In the genomic region with DNA sequence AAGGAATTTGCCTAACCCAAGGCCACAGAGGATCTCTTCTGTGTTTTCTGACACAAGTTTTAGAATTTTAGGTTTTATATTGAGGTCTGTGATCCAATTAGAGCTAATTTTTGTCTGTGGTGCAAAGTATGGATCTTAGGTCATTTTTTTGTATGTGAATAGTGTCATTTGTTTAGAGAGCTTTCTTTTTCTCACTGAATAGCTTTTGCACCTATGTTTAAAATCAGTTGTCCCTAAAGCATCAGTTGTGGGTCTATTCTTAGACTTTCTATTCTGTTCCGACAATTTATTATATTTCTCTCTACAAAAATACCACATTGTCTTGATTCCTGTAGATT, we compare ENCODE assay signal across 8 cellular contexts. TPM values are rescaled to one million over a fixed set of nuclear protein-coding genes. Genes with fewer than 3 reads are reported as not detected.
A peak's percentile ranks its signal among the peaks of the same experiment; 100 is the strongest.
DNase-seq lines count a peak whose midpoint lies in the region; ATAC-seq and TF ChIP-seq lines count a peak whose summit lies in the region.

No MANE protein-coding gene starts in this region.

- no peak overlapping the region for H3K4ac ChIP-seq in neuronal stem cell (ENCODE audit: low read length)

- H3K4me2 ChIP-seq in neuronal stem cell (ENCODE audit: insufficient read depth, low read length, poor library complexity, severe bottlenecking): no peak overlapping the region

- WGBS in heart left ventricle, 4 donors: 0 to 22% (median 14%) methylated on average over 1 of the region's 1 CpG
- WGBS in neuronal stem cell (ENCODE audit: extremely low coverage in 2 of 2, insufficient read length in 2 of 2, insufficient replicate concordance in 1 of 2), 2 donors: no CpG with 5 or more reads among the region's 1 CpG

- no peak for DNase-seq in heart left ventricle
- DNase-seq in Right ventricle myocardium inferior (ENCODE audit: missing footprints): no peak
- no peak for DNase-seq in HL-60 (ENCODE audit: low read depth in 1 of 2, low spot score in 1 of 2)
- no peak for DNase-seq in coronary artery (ENCODE audit: low spot score)
- DNase-seq in neuronal stem cell (ENCODE audit: low spot score): no peak
- no peak for DNase-seq in ureter (ENCODE audit: low spot score)
- no peak for DNase-seq in NCI-H2107 (lab: John Stamatoyannopoulos, UW)
- DNase-seq in NCI-H345 treated with DMSO at 0.1 percent for 48 hours (lab: John Stamatoyannopoulos, UW; ENCODE audit: unreplicated experiment): no peak

- no peak for TF ChIP-seq CTCF in heart left ventricle (IDR thresholded peaks at IDR 0.05)
- TF ChIP-seq CTCF in HL-60 (IDR thresholded peaks at IDR 0.05; ENCODE audit: insufficient read depth, low read length): no peak
- TF ChIP-seq CTCF in coronary artery (IDR thresholded peaks at IDR 0.05): no peak

- H3K14ac ChIP-seq in neuronal stem cell (ENCODE audit: low read length): no peak overlapping the region

- no peak overlapping the region for H2AK5ac ChIP-seq in neuronal stem cell (ENCODE audit: low read depth, low read length)

- H3K18ac ChIP-seq in neuronal stem cell (ENCODE audit: low read length): no peak overlapping the region

- H3K9ac ChIP-seq in neuronal stem cell (ENCODE audit: low read depth, low read length, poor library complexity): no peak overlapping the region

- H3K27me3 ChIP-seq in heart left ventricle (no peaks in the 10 kb centered on the region), HL-60 (ENCODE audit: insufficient read depth, poor library complexity, severe bottlenecking) (no peaks in the 10 kb centered on the region), neuronal stem cell (ENCODE audit: control insufficient read depth in 3 of 3, insufficient read depth in 3 of 3, low read depth in 1 of 3, low read length in 3 of 3) (no peaks in the 10 kb centered on the region)

- no peak overlapping the region for H2BK5ac ChIP-seq in neuronal stem cell (ENCODE audit: low read length)

- H2BK12ac ChIP-seq in neuronal stem cell (ENCODE audit: low read length): no peak overlapping the region

- H4K91ac ChIP-seq in neuronal stem cell (ENCODE audit: low read depth, low read length, poor library complexity): no peak overlapping the region

- no peak overlapping the region for H4K8ac ChIP-seq in neuronal stem cell (ENCODE audit: low read depth, low read length)

- intact Hi-C loops in heart left ventricle (cut with DNase I) (loop anchor here in 4 of 10 donors (2.0 to 5.0 kb wide), 2 partner anchors 40 to 43 kb away; partner anchors contain the start of gene ASF1A (in 4 of the 4)), Right ventricle myocardium inferior (cut with DNase I) (loop anchor here (2.0 kb wide), 1 partner anchor 40 kb away; the partner anchor contains the start of gene ASF1A)

- no peak overlapping the region for H2BK120ac ChIP-seq in neuronal stem cell (ENCODE audit: low read depth, low read length)

- no peaks in the 10 kb centered on the region for H3K9me3 ChIP-seq in heart left ventricle
- H3K9me3 ChIP-seq in neuronal stem cell (replicated peaks in 1 of 2; ENCODE audit: control insufficient read depth in 2 of 2, insufficient read depth in 1 of 2, low read depth in 1 of 2, low read length in 2 of 2): peaks cover 0 to 16% of the 10 kb centered on the region in 2 donors

- H2AFZ ChIP-seq in neuronal stem cell (ENCODE audit: low read length): peak overlapping the region; percentile 95

- peaks cover 0 to 28% (median 21%) of the 10 kb centered on the region in 9 donors for H3K36me3 ChIP-seq in heart left ventricle
- H3K36me3 ChIP-seq in neuronal stem cell (replicated peaks in 1 of 2; ENCODE audit: control insufficient read depth in 2 of 2, insufficient read depth in 2 of 2, low read length in 2 of 2): peaks cover 2 to 28% of the 10 kb centered on the region in 2 donors

- ATAC-seq in heart left ventricle: no peak
- ATAC-seq in Right ventricle myocardium inferior: no peak

- peak overlapping the region; percentile 86 to 98 (median 93) for H3K27ac ChIP-seq in heart left ventricle
- H3K27ac ChIP-seq in HL-60 (replicated peaks): peak overlapping the region; percentile 35
- peak overlapping the region; percentile 93 to 95 for H3K27ac ChIP-seq in coronary artery
- no peak overlapping the region for H3K27ac ChIP-seq in neuronal stem cell (replicated peaks; ENCODE audit: low read length)

- no peak overlapping the region for H2BK15ac ChIP-seq in neuronal stem cell (ENCODE audit: low read length)

- no peak overlapping the region for H3K23ac ChIP-seq in neuronal stem cell (ENCODE audit: low read depth, low read length, poor library complexity)

- TF ChIP-seq POLR2A in heart left ventricle (IDR thresholded peaks at IDR 0.05): no peak

- H3K79me1 ChIP-seq in neuronal stem cell (ENCODE audit: low read depth, low read length): no peaks in the 10 kb centered on the region

- H3K4me1 ChIP-seq in heart left ventricle: peaks cover 0 to 26% (median 6%) of the 10 kb centered on the region in 12 donors
- H3K4me1 ChIP-seq in neuronal stem cell (ENCODE audit: control insufficient read depth in 2 of 2, insufficient read depth in 1 of 2, low read depth in 1 of 2, low read length in 2 of 2): peaks cover 3% of the 10 kb centered on the region in 2 donors

- peak overlapping the region; percentile 64 to 98 (median 81) for H3K4me3 ChIP-seq in heart left ventricle
- H3K4me3 ChIP-seq in HL-60 (replicated peaks; ENCODE audit: insufficient read depth, low read length): peak overlapping the region; percentile 55
- peak overlapping the region; percentile 83 for H3K4me3 ChIP-seq in coronary artery
- H3K4me3 ChIP-seq in neuronal stem cell (ENCODE audit: low read length in 2 of 2): peak overlapping the region in 1 of 2 donors; percentile 91

RNA-seq across cellular contexts. Expression of gene MCM9, which starts 0.3 kb away (rescaled TPM):
- 1 to 10 TPM; 2.2 to 8.5 (median 4.9) TPM for total RNA-seq in heart left ventricle
- polyA plus RNA-seq in heart left ventricle: 1 to 10 TPM; 2.1 to 3.6 TPM
- total RNA-seq in Right ventricle myocardium inferior: 4.5 TPM
- polyA plus RNA-seq in neuronal stem cell (2013, experiment 1 of 2): 5.1 TPM
- 4.9 TPM for polyA plus RNA-seq in neuronal stem cell (2013, experiment 2 of 2)
- 36.0 TPM for total RNA-seq in ureter

RNA-seq across cellular contexts. Expression of gene ASF1A, which starts 41.3 kb away (rescaled TPM):
- total RNA-seq in heart left ventricle: 10 to 100 TPM in 8 of 9 donors, 1 to 10 TPM in 1; 9.8 to 28.9 (median 22.1) TPM
- polyA plus RNA-seq in heart left ventricle: 10 to 100 TPM; 16.4 to 24.5 TPM
- total RNA-seq in Right ventricle myocardium inferior: 21.7 TPM
- polyA plus RNA-seq in neuronal stem cell (2013, experiment 1 of 2): 28.3 TPM
- polyA plus RNA-seq in neuronal stem cell (2013, experiment 2 of 2): 28.0 TPM
- 24.5 TPM for total RNA-seq in ureter
